ENCODE assay signal across 20 cellular contexts in genomic region chr2:30926606-30927005, GRCh38.
"Had no signal": no experiment of that assay in that cellular context is flagged by ENCODE, and none has a peak within 500 bp of the region (broad histone marks: within the 10 kb centered on the region; RNA-seq: fewer than 3 reads in every experiment).

No MANE protein-coding gene starts in this region.

- H3K9me3 ChIP-seq: esophagus squamous epithelium, gastrocnemius medialis, heart right ventricle, left lung, lower lobe of right lung, mucosa of descending colon had no signal

- H3K36me3 ChIP-seq: gastrocnemius medialis, heart right ventricle, left lung, lower lobe of right lung had no signal

- H3K9me3 Mint-ChIP-seq: mesothelial cell of epicardium had no signal

- H3K4me1 Mint-ChIP-seq: mesothelial cell of epicardium had no signal

- H3K27me3 ChIP-seq: dorsolateral prefrontal cortex, esophagus squamous epithelium, gastrocnemius medialis, left lung had no signal

- H3K27ac Mint-ChIP-seq: mesothelial cell of epicardium had no signal

- H3K4me1 ChIP-seq: esophagus squamous epithelium, gastrocnemius medialis, heart right ventricle, left lung, lower lobe of right lung had no signal

- H3K36me3 Mint-ChIP-seq: mesothelial cell of epicardium had no signal

- ATAC-seq: gastrocnemius medialis, heart right ventricle, left cardiac atrium, left lung, left ventricle myocardium superior, lower lobe of right lung, mucosa of descending colon had no signal

- H3K27ac ChIP-seq: coronary artery, dorsolateral prefrontal cortex, esophagus squamous epithelium, gastrocnemius medialis, heart right ventricle, left lung, lower lobe of right lung had no signal

- H3K4me3 Mint-ChIP-seq: mesothelial cell of epicardium had no signal

- DNase-seq: dermis blood vessel endothelial cell; dorsolateral prefrontal cortex; effector CD4-positive, alpha-beta T cell; effector memory CD4-positive, alpha-beta T cell; esophagus squamous epithelium; foreskin fibroblast; foreskin melanocyte; gastrocnemius medialis; glutamatergic neuron; head of caudate nucleus; heart right ventricle; hippocampal formation; left cardiac atrium; left lung; left ventricle myocardium superior; lower lobe of right lung; mesenchymal stem cell; mucosa of descending colon had no signal

- H3K4me3 ChIP-seq: coronary artery, dorsolateral prefrontal cortex, esophagus squamous epithelium, gastrocnemius medialis, heart right ventricle, left lung, lower lobe of right lung, mucosa of descending colon had no signal
